ENCODE assay signal across 8 cellular contexts in genomic region chr5:143404416-143405062, GRCh38. TPM values are rescaled to one million over a fixed set of nuclear protein-coding genes. Genes with fewer than 3 reads are reported as not detected.
DNase-seq lines count a peak whose midpoint lies in the region; ATAC-seq and TF ChIP-seq lines count a peak whose summit lies in the region.

No MANE protein-coding gene starts in this region.

- TF ChIP-seq CTCF in GM12875 (IDR thresholded peaks at IDR 0.05; ENCODE audit: borderline replicate concordance, insufficient read depth, low read depth, low read length) (no peak), WTC11 (IDR thresholded peaks at IDR 0.05) (no peak), breast epithelium (IDR thresholded peaks at IDR 0.05) (no peak), smooth muscle cell (IDR thresholded peaks at IDR 0.05; ENCODE audit: borderline replicate concordance, insufficient read depth, poor library complexity, severe bottlenecking) (no peak)

- H3K9me3 Mint-ChIP-seq in WTC11 = peaks cover 7% of the 10 kb centered on the region

- H3K4me2 ChIP-seq in smooth muscle cell = peak overlapping the region; percentile 89

- no peaks in the 10 kb centered on the region for H3K36me3 Mint-ChIP-seq in WTC11

- peaks cover 31% of the 10 kb centered on the region for H3K4me1 Mint-ChIP-seq in WTC11

- H3K27ac ChIP-seq in breast epithelium (peak overlapping the region; percentile 96 to 99), smooth muscle cell (ENCODE audit: low read depth) (peak overlapping the region; percentile 100)

- H3K79me2 ChIP-seq in smooth muscle cell (ENCODE audit: low read depth) = peaks cover 39% of the 10 kb centered on the region

- peak overlapping the region; percentile 97 for H3K9ac ChIP-seq in smooth muscle cell (ENCODE audit: low read depth)

- CTCF ChIA-PET in WTC11 (lab: Charles Lee) = interaction anchor here (0.6 to 1.8 kb wide), 8 partner anchors 28 to 564 kb away, joined by 3 to 6 read pairs (median 4); no protein-coding TSS in a partner anchor

- POLR2A ChIA-PET in WTC11 (lab: Charles Lee) = no interaction called here

- peaks cover 32% of the 10 kb centered on the region for H4K20me1 ChIP-seq in smooth muscle cell (ENCODE audit: low read depth)

- H3K4me3 ChIP-seq in GM12875 (ENCODE audit: low read depth, low read length) = peak overlapping the region; percentile 95
- H3K4me3 ChIP-seq in breast epithelium = peak overlapping the region; percentile 90 to 92 (median 91)
- peak overlapping the region; percentile 94 for H3K4me3 ChIP-seq in smooth muscle cell

- TF ChIP-seq POLR2A in breast epithelium (IDR thresholded peaks at IDR 0.05) = no peak

- no peak overlapping the region for H3K27ac Mint-ChIP-seq in WTC11

- H3K27me3 Mint-ChIP-seq in WTC11 (ENCODE audit: low read depth) = peaks cover 34% of the 10 kb centered on the region

- DNase-seq in NCI-H2029 (lab: John Stamatoyannopoulos, UW) (peak; percentile 27), WTC11 (ENCODE audit: low spot score) (peak; percentile 59), breast epithelium (ENCODE audit: low spot score in 2 of 2) (peak; percentile 64 to 67), inferior parietal cortex (ENCODE audit: extremely low spot score) (peak; percentile 64), smooth muscle cell (lab: John Stamatoyannopoulos, UW; ENCODE audit: unreplicated experiment) (peak; percentile 88)

- H3F3A ChIP-seq in smooth muscle cell (ENCODE audit: low read depth) = peaks cover 6% of the 10 kb centered on the region

- peak overlapping the region; percentile 83 for H3K4me3 Mint-ChIP-seq in WTC11

- H2AFZ ChIP-seq in smooth muscle cell (ENCODE audit: low read depth) = peak overlapping the region; percentile 97

- H3K9me3 ChIP-seq in breast epithelium = no peaks in the 10 kb centered on the region
- H3K9me3 ChIP-seq in smooth muscle cell (replicated peaks; ENCODE audit: low read depth) = no peaks in the 10 kb centered on the region

- ATAC-seq in HG02623 (IDR thresholded peaks at IDR 0.05; ENCODE audit: unreplicated experiment) (peak; percentile 18), WTC11 (peak; percentile 46), GM18861 (IDR thresholded peaks at IDR 0.05; ENCODE audit: unreplicated experiment) (no peak)

- WGBS in smooth muscle cell (ENCODE audit: low lambda C conversion rate) = under 1% methylated on average over 32 of the region's 41 CpGs

- no peaks in the 10 kb centered on the region for H3K36me3 ChIP-seq in breast epithelium
- no peaks in the 10 kb centered on the region for H3K36me3 ChIP-seq in smooth muscle cell (ENCODE audit: low read depth)

- H3K4me1 ChIP-seq in breast epithelium (no peaks in the 10 kb centered on the region), smooth muscle cell (ENCODE audit: low read depth) (peaks cover 21% of the 10 kb centered on the region)

- intact Hi-C loops in breast epithelium (cut with DNase I; ENCODE audit: low total_unique reads) = loop anchor here (2.0 to 10.0 kb wide), 2 partner anchors 54 to 380 kb away; no protein-coding TSS in a partner anchor

- H3K27me3 ChIP-seq in breast epithelium (no peaks in the 10 kb centered on the region), smooth muscle cell (ENCODE audit: low read depth) (no peaks in the 10 kb centered on the region)

TF ChIP-seq in WTC11, 78 proteins besides CTCF, POLR2A, EP300 and RAD21:
- TF ChIP-seq ZMAT4 (CRISPR knock-in tag; IDR thresholded peaks at IDR 0.05) (no peak), ZBTB43 (CRISPR knock-in tag; IDR thresholded peaks at IDR 0.05) (0 out of 2 replicates have a peak, but pooled peaks have one; percentile 26)
TF ChIP-seq in WTC11: peak in this region for 1.

RNA-seq across cellular contexts. Expression of gene NR3C1, which starts 1.1 kb away (rescaled TPM):
- total RNA-seq in WTC11 (2021) (8.7 to 15.0 TPM (median 9.3 TPM) in 3 replicates), breast epithelium (100 to 1,000 TPM in 1 of 3 donors, 10 to 100 TPM in 2; 51.1 to 122 (median 69.7) TPM), smooth muscle cell (101 and 103 TPM in 2 replicates)
- 48.1 and 76.5 TPM in 2 replicates for polyA plus RNA-seq in smooth muscle cell

Comparison
In these comparisons a context has a peak if more than half of its experiments do, and no peak if none do; other contexts are left out.
1. DNase-seq: peak in every context shown above with its lines; median percentile 88 in smooth muscle cell; 66 in breast epithelium; 64 in inferior parietal cortex; 59 in WTC11; 27 in NCI-H2029.